1 cellular context compared by ENCODE assay signal in genomic region chr18:59218018-59218417, GRCh38.
TF ChIP-seq lines count a peak whose summit lies in the region.

No MANE protein-coding gene starts in this region.

TF ChIP-seq in H1, 55 proteins besides CTCF, POLR2A, EP300 and RAD21:
- TF ChIP-seq ATF2 (IDR thresholded peaks at IDR 0.05; ENCODE audit: low read length) (no peak), MAFK (IDR thresholded peaks at IDR 0.05; ENCODE audit: low read depth, low read length) (no peak), TAF1 (IDR thresholded peaks at IDR 0.05; ENCODE audit: low read depth, low read length) (no peak), POU5F1 (IDR thresholded peaks at IDR 0.05; ENCODE audit: low read depth, low read length) (no peak), CBX8 (IDR thresholded peaks at IDR 0.05; ENCODE audit: borderline replicate concordance, low read depth, low read length) (no peak), ZNF274 (IDR thresholded peaks at IDR 0.05; ENCODE audit: borderline replicate concordance, extremely low read depth, low read length) (no peak), NANOG (IDR thresholded peaks at IDR 0.05; ENCODE audit: insufficient read depth, low read depth, low read length, poor library complexity, severe bottlenecking) (no peak)
